Comparison of ENCODE assay signal across 26 cellular contexts in genomic region chr1:192959657-192960186, GRCh38.
DNase-seq lines count a peak whose midpoint lies in the region; ATAC-seq, FAIRE-seq and TF ChIP-seq lines count a peak whose summit lies in the region.
"Had no signal": no experiment of that assay in that cellular context is flagged by ENCODE, and none has a peak within 500 bp of the region (broad histone marks: within the 10 kb centered on the region; RNA-seq: fewer than 3 reads in every experiment).

No MANE protein-coding gene starts in this region.

- in situ Hi-C loops in gastrocnemius medialis (cut with MboI; ENCODE audit: low sequenced_read_pairs in 4 of 4), result no loop called here

- no peaks in the 10 kb centered on the region for H3K27me3 Mint-ChIP-seq in naive thymus-derived CD8-positive, alpha-beta T cell
- H3K27me3 Mint-ChIP-seq: central memory CD8-positive, alpha-beta T cell; type B pancreatic cell had no signal

- ATAC-seq in GM18519 (IDR thresholded peaks at IDR 0.05; ENCODE audit: low FRiP score, unreplicated experiment) (peak; percentile 55), GM21529 (IDR thresholded peaks at IDR 0.05; ENCODE audit: unreplicated experiment) (peak; percentile 77), HG03175 (IDR thresholded peaks at IDR 0.05; ENCODE audit: unreplicated experiment) (peak; percentile 49), gastrocnemius medialis (no peak)
- no peak for ATAC-seq in naive thymus-derived CD8-positive, alpha-beta T cell
- ATAC-seq: left ventricle myocardium superior had no signal

- no peak overlapping the region for H3K4me3 Mint-ChIP-seq in naive thymus-derived CD8-positive, alpha-beta T cell
- H3K4me3 Mint-ChIP-seq: central memory CD8-positive, alpha-beta T cell; nephron; T-helper 1 cell treated with Interleukin-12 subunit alpha and Interleukin-12 subunit beta and Interleukin-4 antibody, amounts not matched to agents 30 μg/mL and 1 μg/mL, for 36 hours; type B pancreatic cell had no signal

- intact Hi-C loops in gastrocnemius medialis (cut with DNase I; ENCODE audit: low total_unique reads), result no loop called here

- no peak overlapping the region for H3K4me3 ChIP-seq in gastrocnemius medialis
- H3K4me3 ChIP-seq: HAP-1, sigmoid colon had no signal

- no peak overlapping the region for H3K27ac ChIP-seq in gastrocnemius medialis
- H3K27ac ChIP-seq: sigmoid colon had no signal

- no peaks in the 10 kb centered on the region for H3K4me1 ChIP-seq in gastrocnemius medialis
- H3K4me1 ChIP-seq: HAP-1, sigmoid colon had no signal

- no peak overlapping the region for H3K27ac Mint-ChIP-seq in naive thymus-derived CD8-positive, alpha-beta T cell
- H3K27ac Mint-ChIP-seq: activated naive CD4-positive, alpha-beta T cell treated with anti-CD3 and anti-CD28 coated beads, Interleukin-2, amount 50 U/mL, for 72 hours; nephron; T-helper 1 cell treated with Interleukin-12 subunit alpha and Interleukin-12 subunit beta and Interleukin-4 antibody, amounts not matched to agents 30 μg/mL and 1 μg/mL, for 36 hours; type B pancreatic cell had no signal

- H3K36me3 ChIP-seq in gastrocnemius medialis, result no peaks in the 10 kb centered on the region
- H3K36me3 ChIP-seq: HAP-1, sigmoid colon had no signal

- FAIRE-seq in colon (lab: Jason Lieb, UNC), result peak; percentile 51
- FAIRE-seq: astrocyte, islet of Langerhans had no signal

- TF ChIP-seq POLR2A in gastrocnemius medialis (IDR thresholded peaks at IDR 0.05), result no peak

- H3K9me3 Mint-ChIP-seq in naive thymus-derived CD8-positive, alpha-beta T cell, result no peaks in the 10 kb centered on the region
- H3K9me3 Mint-ChIP-seq: activated naive CD4-positive, alpha-beta T cell treated with anti-CD3 and anti-CD28 coated beads, Interleukin-2, amount 50 U/mL, for 72 hours; central memory CD8-positive, alpha-beta T cell; nephron; T-helper 1 cell treated with Interleukin-12 subunit alpha and Interleukin-12 subunit beta and Interleukin-4 antibody, amounts not matched to agents 30 μg/mL and 1 μg/mL, for 36 hours had no signal

- no peaks in the 10 kb centered on the region for H3K9me3 ChIP-seq in gastrocnemius medialis
- H3K9me3 ChIP-seq: HAP-1, sigmoid colon had no signal

- peaks cover 0 to 9% (median 6%) of the 10 kb centered on the region in 4 donors for H3K4me1 Mint-ChIP-seq in naive thymus-derived CD8-positive, alpha-beta T cell
- H3K4me1 Mint-ChIP-seq: central memory CD8-positive, alpha-beta T cell had no signal

- H3K36me3 Mint-ChIP-seq in naive thymus-derived CD8-positive, alpha-beta T cell, result peaks cover 0 to 18% (median 17%) of the 10 kb centered on the region in 3 donors
- H3K36me3 Mint-ChIP-seq: activated naive CD4-positive, alpha-beta T cell treated with anti-CD3 and anti-CD28 coated beads, Interleukin-2, amount 50 U/mL, for 72 hours had no signal

- no peaks in the 10 kb centered on the region for H3K27me3 ChIP-seq in gastrocnemius medialis
- H3K27me3 ChIP-seq: sigmoid colon had no signal

- POLR2A ChIA-PET in naive thymus-derived CD8-positive, alpha-beta T cell (lab: Charles Lee), result no interaction called here

- no peak for DNase-seq in naive thymus-derived CD8-positive, alpha-beta T cell
- DNase-seq in DMS79 treated with DMSO at 0.1 percent for 48 hours (lab: John Stamatoyannopoulos, UW), result no peak
- no peak for DNase-seq in gastrocnemius medialis
- DNase-seq in activated CD8-positive, alpha-beta memory T cell treated with anti-CD3 and anti-CD28 coated beads for 24 hours, result no peak
- DNase-seq: activated CD4-positive, alpha-beta T cell treated with anti-CD3 and anti-CD28 coated beads for 4 hours; COR-L47; DND-41; foreskin melanocyte; KG1; left ventricle myocardium superior; MV-4-11; NCI-H524 treated with DMSO at 0.1 percent for 48 hours; sigmoid colon; stimulated activated CD4-positive, alpha-beta T cell treated with anti-CD3 and anti-CD28 coated beads, Interleukin-15, amount 100 ng/mL, for 24 hours had no signal

- TF ChIP-seq CTCF in gastrocnemius medialis (IDR thresholded peaks at IDR 0.05 in 4 of 5, conservative IDR thresholded peaks at IDR 0.05 in 1 of 5), result no peak

Comparison
In these comparisons a context has a peak if more than half of its experiments do, and no peak if none do; other contexts are left out.
1. ATAC-seq: peak in GM18519 (single experiment), GM21529 (single experiment) and HG03175 (single experiment); none in naive thymus-derived CD8-positive, alpha-beta T cell (0 of 2) and gastrocnemius medialis (0 of 2).